In the genomic region with DNA sequence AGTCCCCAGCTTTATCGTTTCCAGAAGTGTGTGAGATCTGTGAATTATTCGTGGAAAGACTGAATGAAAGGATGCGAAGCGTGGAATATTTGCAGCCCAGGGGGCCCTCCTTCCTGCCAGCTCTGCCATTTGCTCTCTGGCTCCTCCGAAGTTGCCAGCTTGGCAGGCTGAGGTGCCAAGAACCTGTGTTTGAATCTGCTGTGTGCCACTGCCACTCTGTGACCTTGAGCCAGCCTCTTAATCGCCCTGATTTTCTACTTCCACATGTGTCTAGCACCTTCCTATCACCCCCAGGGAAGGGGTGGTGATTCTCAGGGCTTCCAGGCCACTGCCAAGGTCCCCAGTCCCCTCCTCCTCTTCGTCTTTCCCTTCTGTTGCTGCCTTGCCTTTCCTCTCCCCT, we compare ENCODE assay signal across 15 cellular contexts. TPM values are rescaled to one million over a fixed set of nuclear protein-coding genes. Genes with fewer than 3 reads are reported as not detected.
DNase-seq lines count a peak whose midpoint lies in the region; ATAC-seq and TF ChIP-seq lines count a peak whose summit lies in the region.
"Had no signal": no experiment of that assay in that cellular context is flagged by ENCODE, and none has a peak within 500 bp of the region (broad histone marks: within the 10 kb centered on the region; RNA-seq: fewer than 3 reads in every experiment).

No MANE protein-coding gene starts in this region.

- no peaks in the 10 kb centered on the region for H3F3A ChIP-seq in Loucy (ENCODE audit: low read depth)

- no peak overlapping the region for H3K4me3 ChIP-seq in Loucy (ENCODE audit: low read length, poor library complexity, severe bottlenecking)
- H3K4me3 ChIP-seq: PC-9, prostate gland had no signal

- peak overlapping the region; percentile 82 for H3K27ac Mint-ChIP-seq in T-helper 2 cell treated with Interferon-gamma antibody and Interleukin-4, amounts not matched to agents 5 μg/mL and 100 μg/mL, for 36 hours
- peak overlapping the region; percentile 82 for H3K27ac Mint-ChIP-seq in activated naive CD8-positive, alpha-beta T cell treated with anti-CD3 and anti-CD28 coated beads, Interleukin-2, amount 10 ng/mL, durations not matched to agents 7 days and 5 days
- H3K27ac Mint-ChIP-seq in natural killer cell treated with Interleukin-12 subunit alpha and Interleukin-12 subunit beta and Interleukin-15 and Interleukin-18, amount 100 ng/mL, for 72 hours = peak overlapping the region; percentile 96 to 97

- POLR2A ChIA-PET in activated naive CD8-positive, alpha-beta T cell treated with anti-CD3 and anti-CD28 coated beads, Interleukin-2, amount 10 ng/mL, durations not matched to agents 7 days and 5 days (lab: Charles Lee) = interaction anchor here (0.6 to 2.8 kb wide), 5 partner anchors 10 to 47 kb away, joined by 3 to 19 read pairs (median 3); partner anchors contain the start of gene TBX21

- no peaks in the 10 kb centered on the region for H3K9me3 ChIP-seq in Loucy (ENCODE audit: insufficient read depth, low read depth, low read length)
- H3K9me3 ChIP-seq: prostate gland had no signal

- H3K4me1 Mint-ChIP-seq in T-helper 2 cell treated with Interferon-gamma antibody and Interleukin-4, amounts not matched to agents 5 μg/mL and 100 μg/mL, for 36 hours (ENCODE audit: low read depth) = peaks cover 54% of the 10 kb centered on the region
- H3K4me1 Mint-ChIP-seq in activated naive CD8-positive, alpha-beta T cell treated with anti-CD3 and anti-CD28 coated beads, Interleukin-2, amount 10 ng/mL, durations not matched to agents 7 days and 5 days = peaks cover 64% of the 10 kb centered on the region
- H3K4me1 Mint-ChIP-seq in natural killer cell treated with Interleukin-12 subunit alpha and Interleukin-12 subunit beta and Interleukin-15 and Interleukin-18, amount 100 ng/mL, for 72 hours (ENCODE audit: low read depth in 2 of 2) = peaks cover 70 to 74% of the 10 kb centered on the region in 2 donors

- H3K4me3 Mint-ChIP-seq in T-helper 2 cell treated with Interferon-gamma antibody and Interleukin-4, amounts not matched to agents 5 μg/mL and 100 μg/mL, for 36 hours = peak overlapping the region; percentile 70
- H3K4me3 Mint-ChIP-seq in activated naive CD8-positive, alpha-beta T cell treated with anti-CD3 and anti-CD28 coated beads, Interleukin-2, amount 10 ng/mL, durations not matched to agents 7 days and 5 days = peak overlapping the region; percentile 64
- peak overlapping the region; percentile 85 for H3K4me3 Mint-ChIP-seq in natural killer cell treated with Interleukin-12 subunit alpha and Interleukin-12 subunit beta and Interleukin-15 and Interleukin-18, amount 100 ng/mL, for 72 hours

- H3K27me3 Mint-ChIP-seq in T-helper 2 cell treated with Interferon-gamma antibody and Interleukin-4, amounts not matched to agents 5 μg/mL and 100 μg/mL, for 36 hours (ENCODE audit: low read depth) = no peaks in the 10 kb centered on the region
- no peaks in the 10 kb centered on the region for H3K27me3 Mint-ChIP-seq in activated naive CD8-positive, alpha-beta T cell treated with anti-CD3 and anti-CD28 coated beads, Interleukin-2, amount 10 ng/mL, durations not matched to agents 7 days and 5 days
- H3K27me3 Mint-ChIP-seq in natural killer cell treated with Interleukin-12 subunit alpha and Interleukin-12 subunit beta and Interleukin-15 and Interleukin-18, amount 100 ng/mL, for 72 hours = no peaks in the 10 kb centered on the region

- peak overlapping the region; percentile 51 for H3K9ac ChIP-seq in Loucy (ENCODE audit: low read depth, low read length, poor library complexity, severe bottlenecking)
- H3K9ac ChIP-seq: KMS-11 had no signal

- H2AFZ ChIP-seq in Loucy (ENCODE audit: low read length) = no peak overlapping the region
- H2AFZ ChIP-seq: PC-9 had no signal

- no peaks in the 10 kb centered on the region for H3K9me2 ChIP-seq in Loucy (replicated peaks; ENCODE audit: low read depth, low read length)

- H3K27me3 ChIP-seq in Loucy (ENCODE audit: insufficient read depth, low read length, poor library complexity, severe bottlenecking) = no peaks in the 10 kb centered on the region

- H3K4me1 ChIP-seq in Loucy (ENCODE audit: insufficient read depth, low read length, poor library complexity, severe bottlenecking) = peaks cover 63% of the 10 kb centered on the region
- H3K4me1 ChIP-seq: prostate gland had no signal

- TF ChIP-seq CTCF in Loucy (conservative IDR thresholded peaks at IDR 0.05; ENCODE audit: low read length) = no peak

- H3K36me3 Mint-ChIP-seq in T-helper 2 cell treated with Interferon-gamma antibody and Interleukin-4, amounts not matched to agents 5 μg/mL and 100 μg/mL, for 36 hours (ENCODE audit: low read depth) = no peaks in the 10 kb centered on the region
- H3K36me3 Mint-ChIP-seq in activated naive CD8-positive, alpha-beta T cell treated with anti-CD3 and anti-CD28 coated beads, Interleukin-2, amount 10 ng/mL, durations not matched to agents 7 days and 5 days = no peaks in the 10 kb centered on the region
- H3K36me3 Mint-ChIP-seq in natural killer cell treated with Interleukin-12 subunit alpha and Interleukin-12 subunit beta and Interleukin-15 and Interleukin-18, amount 100 ng/mL, for 72 hours = no peaks in the 10 kb centered on the region

- H4K20me1 ChIP-seq in Loucy (ENCODE audit: insufficient read depth, low read length, poor library complexity, severe bottlenecking) = no peaks in the 10 kb centered on the region

- no peaks in the 10 kb centered on the region; the same call in 1 of the 2 replicates for H3K36me3 ChIP-seq in Loucy (ENCODE audit: insufficient read depth, low read length)
- H3K36me3 ChIP-seq: prostate gland had no signal

- no peaks in the 10 kb centered on the region for H3K9me3 Mint-ChIP-seq in T-helper 2 cell treated with Interferon-gamma antibody and Interleukin-4, amounts not matched to agents 5 μg/mL and 100 μg/mL, for 36 hours
- H3K9me3 Mint-ChIP-seq in activated naive CD8-positive, alpha-beta T cell treated with anti-CD3 and anti-CD28 coated beads, Interleukin-2, amount 10 ng/mL, durations not matched to agents 7 days and 5 days = no peaks in the 10 kb centered on the region
- H3K9me3 Mint-ChIP-seq in natural killer cell treated with Interleukin-12 subunit alpha and Interleukin-12 subunit beta and Interleukin-15 and Interleukin-18, amount 100 ng/mL, for 72 hours = no peaks in the 10 kb centered on the region

- no peak for ATAC-seq in activated naive CD8-positive, alpha-beta T cell treated with anti-CD3 and anti-CD28 coated beads, Interleukin-2, amount 10 ng/mL, durations not matched to agents 7 days and 5 days (ENCODE audit: low read depth)
- no peak for ATAC-seq in natural killer cell treated with Interleukin-12 subunit alpha and Interleukin-12 subunit beta and Interleukin-15 and Interleukin-18, amount 100 ng/mL, for 72 hours
- no peak for ATAC-seq in HG03097 (IDR thresholded peaks at IDR 0.05; ENCODE audit: low FRiP score, unreplicated experiment)

- peak overlapping the region; percentile 57 for H3K4me2 ChIP-seq in Loucy (ENCODE audit: low read depth, low read length, poor library complexity, severe bottlenecking)
- H3K4me2 ChIP-seq: KMS-11, PC-9 had no signal

- no peaks in the 10 kb centered on the region for H3K79me2 ChIP-seq in Loucy (ENCODE audit: insufficient read depth, low read length)

- DNase-seq in T-helper 2 cell treated with Interferon-gamma antibody and Interleukin-4, amounts not matched to agents 5 μg/mL and 100 μg/mL, for 36 hours (ENCODE audit: low spot score) = no peak
- DNase-seq in T-helper 2 cell (no peak), SHP77 treated with DMSO at 0.1 percent for 48 hours (lab: John Stamatoyannopoulos, UW) (no peak), iPS-NIHi7 (ENCODE audit: extremely low spot score) (no peak)
- DNase-seq in activated naive CD8-positive, alpha-beta T cell treated with anti-CD3 and anti-CD28 coated beads, Interleukin-2, amount 10 ng/mL, durations not matched to agents 7 days and 5 days = peak; percentile 35
- no peak for DNase-seq in natural killer cell treated with Interleukin-12 subunit alpha and Interleukin-12 subunit beta and Interleukin-15 and Interleukin-18, amount 100 ng/mL, for 72 hours (ENCODE audit: low spot score)
- DNase-seq: 8988T; effector CD4-positive, alpha-beta T cell; NCI-H1436; NCI-H510A; PC-9 had no signal

RNA-seq across cellular contexts. Expression of gene TBKBP1, which starts 10.8 kb away (rescaled TPM):
- total RNA-seq in activated naive CD8-positive, alpha-beta T cell treated with anti-CD3 and anti-CD28 coated beads, Interleukin-2, amount 10 ng/mL, durations not matched to agents 7 days and 5 days = 1 to 10 TPM; 8.0 to 8.9 TPM
- total RNA-seq in natural killer cell treated with Interleukin-12 subunit alpha and Interleukin-12 subunit beta and Interleukin-15 and Interleukin-18, amount 100 ng/mL, for 72 hours = 10 to 100 TPM; 13.1 to 22.6 TPM

RNA-seq across cellular contexts. Expression of gene TBX21, which starts 28.3 kb away (rescaled TPM):
- 10 to 100 TPM; 20.7 to 22.8 TPM for total RNA-seq in activated naive CD8-positive, alpha-beta T cell treated with anti-CD3 and anti-CD28 coated beads, Interleukin-2, amount 10 ng/mL, durations not matched to agents 7 days and 5 days
- 100 to 1,000 TPM; 234 to 437 TPM for total RNA-seq in natural killer cell treated with Interleukin-12 subunit alpha and Interleukin-12 subunit beta and Interleukin-15 and Interleukin-18, amount 100 ng/mL, for 72 hours
- total RNA-seq: PC-9 had no signal

RNA-seq across cellular contexts. Expression of gene KPNB1, which starts 55.1 kb away (rescaled TPM):
- 100 to 1,000 TPM; 335 TPM for total RNA-seq in activated naive CD8-positive, alpha-beta T cell treated with anti-CD3 and anti-CD28 coated beads, Interleukin-2, amount 10 ng/mL, durations not matched to agents 7 days and 5 days
- 1,000 to 10,000 TPM in 1 of 2 donors, 100 to 1,000 TPM in 1; 665 to 1,039 TPM for total RNA-seq in natural killer cell treated with Interleukin-12 subunit alpha and Interleukin-12 subunit beta and Interleukin-15 and Interleukin-18, amount 100 ng/mL, for 72 hours

Comparison
In these comparisons a context has a peak if more than half of its experiments do, and no peak if none do; other contexts are left out.
1. RNA of gene TBX21, which starts 28.3 kb away (total RNA-seq): 234 to 437 TPM in natural killer cell treated with Interleukin-12 subunit alpha and Interleukin-12 subunit beta and Interleukin-15 and Interleukin-18, amount 100 ng/mL, for 72 hours; 20.7 to 22.8 TPM in activated naive CD8-positive, alpha-beta T cell treated with anti-CD3 and anti-CD28 coated beads, Interleukin-2, amount 10 ng/mL, durations not matched to agents 7 days and 5 days; every median in the first group is over 4 times any median in the second.
2. Peak in every context shown above with its lines, with median percentiles within 50 percentile points of each other: H3K27ac Mint-ChIP-seq and H3K4me3 Mint-ChIP-seq.